Comparison of ENCODE assay signal across 9 cellular contexts in the genomic region with DNA sequence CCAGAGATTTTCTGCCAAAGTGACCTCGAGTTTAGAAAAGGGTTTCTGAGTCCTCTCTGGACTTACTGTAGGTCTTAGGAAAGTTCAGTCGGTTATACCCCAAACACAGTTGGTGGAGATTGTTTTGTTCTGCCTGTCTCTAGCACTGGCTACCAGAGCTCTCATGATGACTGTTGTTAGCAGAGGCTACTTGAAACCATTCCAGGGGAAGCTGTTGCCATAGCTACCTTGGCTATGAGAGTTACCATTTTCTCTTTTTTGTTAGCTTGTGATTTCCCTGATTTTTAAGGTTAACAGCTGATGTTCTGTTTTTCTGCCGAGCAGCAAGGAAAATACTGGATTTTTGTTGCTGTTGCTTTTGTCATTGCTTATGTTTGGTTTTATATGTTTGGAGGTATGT. TPM values are rescaled to one million over a fixed set of nuclear protein-coding genes. Genes with fewer than 3 reads are reported as not detected.
DNase-seq lines count a peak whose midpoint lies in the region; ATAC-seq, FAIRE-seq and TF ChIP-seq lines count a peak whose summit lies in the region.
"Had no signal": no experiment of that assay in that cellular context is flagged by ENCODE, and none has a peak within 500 bp of the region (broad histone marks: within the 10 kb centered on the region; RNA-seq: fewer than 3 reads in every experiment).

No MANE protein-coding gene starts in this region.

- no peak overlapping the region for H3K23ac ChIP-seq in H9 (ENCODE audit: insufficient read length, low read depth, low read length)

- H3K79me2 ChIP-seq in H9 (ENCODE audit: insufficient read depth, low read length) = no peaks in the 10 kb centered on the region

- H3K14ac ChIP-seq in H9 (ENCODE audit: insufficient read depth, low read length) = no peak overlapping the region

- no CpG with 5 or more reads among the region's 3 CpGs for WGBS in H9 (ENCODE audit: extremely low coverage, insufficient read length, low lambda C conversion rate)
- 41 to 50% methylated on average over 3 of the region's 3 CpGs for WGBS in esophagus, 2 donors
- 15 to 17% methylated on average over 3 of the region's 3 CpGs for WGBS in pancreas, 2 donors

- H3K4me1 ChIP-seq in H9 (ENCODE audit: insufficient read depth, low read length) (peaks cover 7% of the 10 kb centered on the region; the same call in 1 of the 2 replicates), esophagus (ENCODE audit: control insufficient read depth in 2 of 2, insufficient read depth in 2 of 2, low read length in 1 of 2) (peaks cover 0 to 8% of the 10 kb centered on the region in 2 donors), pancreas (peaks cover 68 to 76% (median 71%) of the 10 kb centered on the region in 3 donors)

- H3K4ac ChIP-seq in H9 (ENCODE audit: low read depth, low read length) = no peak overlapping the region

- H3K18ac ChIP-seq in H9 (ENCODE audit: insufficient read length, low read depth, low read length) = no peak overlapping the region

- peak overlapping the region; percentile 21 for H2BK5ac ChIP-seq in H9 (ENCODE audit: insufficient read length, low read length)

- no peak for DNase-seq in H9
- DNase-seq in NCI-H748 treated with DMSO at 0.1 percent for 48 hours (lab: John Stamatoyannopoulos, UW) = peak; percentile 69
- DNase-seq in pancreas = peak in 2 of 6 donors; percentile 63 to 72
- DNase-seq in NOMO-1 (lab: John Stamatoyannopoulos, UW; ENCODE audit: unreplicated experiment in 2 of 2) = no peak
- DNase-seq in NAMALWA (ENCODE audit: low spot score) = no peak
- DNase-seq in NCI-H82 (lab: John Stamatoyannopoulos, UW) = no peak
- DNase-seq: naive B cell had no signal

- no peak overlapping the region for H3T11ph ChIP-seq in H9 (ENCODE audit: low read length)

- no peaks in the 10 kb centered on the region for H4K20me1 ChIP-seq in H9 (ENCODE audit: control insufficient read depth, insufficient read depth, insufficient read length)

- H2BK15ac ChIP-seq in H9 (ENCODE audit: low read depth, low read length) = no peak overlapping the region

- H3K9me3 ChIP-seq in H9 (ENCODE audit: control insufficient read depth, low read depth, low read length) = no peaks in the 10 kb centered on the region
- no peaks in the 10 kb centered on the region for H3K9me3 ChIP-seq in esophagus (ENCODE audit: control insufficient read depth in 2 of 2, insufficient read depth in 1 of 2, low read depth in 1 of 2, low read length in 1 of 2)
- H3K9me3 ChIP-seq in pancreas = no peaks in the 10 kb centered on the region

- H3K27me3 ChIP-seq in H9 (ENCODE audit: insufficient read depth, low read length) (no peaks in the 10 kb centered on the region), esophagus (ENCODE audit: control insufficient read depth in 1 of 2, insufficient read depth in 2 of 2, low read length in 2 of 2) (no peaks in the 10 kb centered on the region), pancreas (no peaks in the 10 kb centered on the region)

- H2AFZ ChIP-seq in H9 (ENCODE audit: low read length) = no peak overlapping the region

- peaks cover 0 to 22% (median 17%) of the 10 kb centered on the region in 3 experiments; a peak in 5 of 7 replicates for H3K36me3 Mint-ChIP-seq in H9 (ENCODE audit: insufficient read depth in 1 of 3, low read depth in 3 of 3)

- H2BK20ac ChIP-seq in H9 (ENCODE audit: low read depth, low read length, poor library complexity, severe bottlenecking) = no peak overlapping the region

- no peaks in the 10 kb centered on the region for H3K9me3 Mint-ChIP-seq in H9
- H3K9me3 Mint-ChIP-seq: naive B cell had no signal

- TF ChIP-seq CTCF in H9 (conservative IDR thresholded peaks at IDR 0.05) (no peak), pancreas (IDR thresholded peaks at IDR 0.05) (no peak)

- no peaks in the 10 kb centered on the region for H3K23me2 ChIP-seq in H9 (ENCODE audit: insufficient read length, low read depth, low read length, poor library complexity, severe bottlenecking)

- intact Hi-C loops in pancreas (cut with DNase I) = no loop called here

- no peak for FAIRE-seq in pancreas (lab: Jason Lieb, UNC)

- H4K5ac ChIP-seq in H9 (ENCODE audit: insufficient read length, low read depth, low read length) = no peak overlapping the region

- H3K36me3 ChIP-seq in esophagus (ENCODE audit: control insufficient read depth in 2 of 2, insufficient read depth in 2 of 2, low read length in 1 of 2) (peaks cover 3 to 5% of the 10 kb centered on the region in 2 donors), pancreas (peaks cover 0 to 16% (median 0%) of the 10 kb centered on the region in 3 donors)

- no peak overlapping the region for H2AK5ac ChIP-seq in H9 (ENCODE audit: insufficient read length, low read length)

- no peak overlapping the region for H4K91ac ChIP-seq in H9 (ENCODE audit: insufficient read length, low read depth, low read length)

- H3K4me1 Mint-ChIP-seq in H9 = peaks cover 27 to 67% of the 10 kb centered on the region in 2 experiments

- H3K27ac ChIP-seq in H9 (ENCODE audit: insufficient read length, low read depth, low read length) = peak overlapping the region; percentile 88
- peak overlapping the region; percentile 1 to 37 for H3K27ac ChIP-seq in esophagus (ENCODE audit: low read depth in 2 of 2, low read length in 1 of 2)
- H3K27ac ChIP-seq in pancreas = peak overlapping the region; percentile 17 to 94 (median 80)

- no peaks in the 10 kb centered on the region for H3K79me1 ChIP-seq in H9 (ENCODE audit: insufficient read depth, low read depth, low read length, poor library complexity, severe bottlenecking)

- no peak overlapping the region for H3K56ac ChIP-seq in H9 (ENCODE audit: insufficient read length, low read depth, low read length)

- H3K27me3 Mint-ChIP-seq in H9 (ENCODE audit: low read depth) = no peaks in the 10 kb centered on the region
- H3K27me3 Mint-ChIP-seq: naive B cell had no signal

- H3K4me2 ChIP-seq in H9 (ENCODE audit: insufficient read depth, insufficient read length, low read length) = no peak overlapping the region

- peak overlapping the region in 1 of 2 experiments; percentile 68; a peak in 2 of 5 replicates for H3K4me3 Mint-ChIP-seq in H9
- H3K4me3 Mint-ChIP-seq: naive B cell had no signal

- no peak overlapping the region for H2BK120ac ChIP-seq in H9 (ENCODE audit: low read depth, low read length, poor library complexity, severe bottlenecking)

- ATAC-seq in pancreas = peak; percentile 39 to 61 (median 50)
- ATAC-seq in GM21619 (IDR thresholded peaks at IDR 0.05; ENCODE audit: unreplicated experiment) = no peak

- no peak overlapping the region for H4K8ac ChIP-seq in H9 (replicated peaks; ENCODE audit: insufficient read length, low read depth, low read length)

- H3K4me3 ChIP-seq in esophagus (ENCODE audit: low read depth in 1 of 2, low read length in 2 of 2) (no peak overlapping the region), pancreas (no peak overlapping the region)

- peak overlapping the region; percentile 69 to 99 (median 97); a peak in 6 of 7 replicates for H3K27ac Mint-ChIP-seq in H9

- H3K9ac ChIP-seq in H9 (ENCODE audit: extremely low read depth, insufficient read length, low read length) = no peak overlapping the region

- no peak overlapping the region for H2BK12ac ChIP-seq in H9 (ENCODE audit: insufficient read length, low read depth, low read length)

RNA-seq across cellular contexts. Expression of gene ABHD2, which starts 26.7 kb away (rescaled TPM):
- total RNA-seq in H9 (2021) (15.6 and 17.5 TPM in 2 replicates), pancreas (100 to 1,000 TPM; 104 to 151 (median 132) TPM)
- polyA plus RNA-seq in esophagus (1 to 10 TPM; 3.8 to 6.0 TPM), pancreas (10 to 100 TPM in 1 of 2 donors, 1 to 10 TPM in 1; 7.9 to 16.2 TPM)

Comparison
In these comparisons a context has a peak if more than half of its experiments do, and no peak if none do; other contexts are left out.
1. H3K27ac ChIP-seq: peak in every context shown above with its lines; median percentile 88 in H9; 80 in pancreas; 19 in esophagus.